1 cellular context compared by ENCODE assay signal in the genomic region with DNA sequence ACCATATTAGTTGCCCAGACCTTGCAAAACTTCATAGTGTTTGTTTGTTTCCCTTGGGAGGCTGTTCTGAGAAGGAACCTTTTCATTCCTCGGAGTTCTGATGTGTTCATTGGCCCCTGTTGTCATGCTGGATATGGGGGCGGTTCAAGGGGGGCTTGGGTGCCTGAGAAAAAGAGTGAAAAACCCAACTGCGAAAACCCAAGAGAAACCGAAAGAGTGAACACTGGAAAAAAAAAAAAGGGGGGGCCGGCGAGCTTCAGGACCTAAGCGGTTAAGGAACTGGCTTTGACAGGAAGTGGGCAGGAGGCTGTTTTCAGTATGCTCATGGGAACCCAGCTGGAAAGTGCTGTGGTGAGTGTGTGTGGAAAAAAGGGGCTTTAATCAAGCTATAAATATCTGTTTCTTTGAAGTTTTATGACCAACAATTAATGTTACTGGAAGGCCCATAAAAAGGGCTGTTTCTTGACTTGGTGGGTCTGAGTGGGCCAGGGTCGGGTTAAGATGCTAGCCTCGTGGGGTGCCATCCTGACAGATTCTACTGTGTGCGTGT.
TF ChIP-seq lines count a peak whose summit lies in the region.

No MANE protein-coding gene starts in this region.

TF ChIP-seq in WTC11, 78 proteins besides CTCF, POLR2A, EP300 and RAD21 (continued from another document):
- TF ChIP-seq, protein P1, sequence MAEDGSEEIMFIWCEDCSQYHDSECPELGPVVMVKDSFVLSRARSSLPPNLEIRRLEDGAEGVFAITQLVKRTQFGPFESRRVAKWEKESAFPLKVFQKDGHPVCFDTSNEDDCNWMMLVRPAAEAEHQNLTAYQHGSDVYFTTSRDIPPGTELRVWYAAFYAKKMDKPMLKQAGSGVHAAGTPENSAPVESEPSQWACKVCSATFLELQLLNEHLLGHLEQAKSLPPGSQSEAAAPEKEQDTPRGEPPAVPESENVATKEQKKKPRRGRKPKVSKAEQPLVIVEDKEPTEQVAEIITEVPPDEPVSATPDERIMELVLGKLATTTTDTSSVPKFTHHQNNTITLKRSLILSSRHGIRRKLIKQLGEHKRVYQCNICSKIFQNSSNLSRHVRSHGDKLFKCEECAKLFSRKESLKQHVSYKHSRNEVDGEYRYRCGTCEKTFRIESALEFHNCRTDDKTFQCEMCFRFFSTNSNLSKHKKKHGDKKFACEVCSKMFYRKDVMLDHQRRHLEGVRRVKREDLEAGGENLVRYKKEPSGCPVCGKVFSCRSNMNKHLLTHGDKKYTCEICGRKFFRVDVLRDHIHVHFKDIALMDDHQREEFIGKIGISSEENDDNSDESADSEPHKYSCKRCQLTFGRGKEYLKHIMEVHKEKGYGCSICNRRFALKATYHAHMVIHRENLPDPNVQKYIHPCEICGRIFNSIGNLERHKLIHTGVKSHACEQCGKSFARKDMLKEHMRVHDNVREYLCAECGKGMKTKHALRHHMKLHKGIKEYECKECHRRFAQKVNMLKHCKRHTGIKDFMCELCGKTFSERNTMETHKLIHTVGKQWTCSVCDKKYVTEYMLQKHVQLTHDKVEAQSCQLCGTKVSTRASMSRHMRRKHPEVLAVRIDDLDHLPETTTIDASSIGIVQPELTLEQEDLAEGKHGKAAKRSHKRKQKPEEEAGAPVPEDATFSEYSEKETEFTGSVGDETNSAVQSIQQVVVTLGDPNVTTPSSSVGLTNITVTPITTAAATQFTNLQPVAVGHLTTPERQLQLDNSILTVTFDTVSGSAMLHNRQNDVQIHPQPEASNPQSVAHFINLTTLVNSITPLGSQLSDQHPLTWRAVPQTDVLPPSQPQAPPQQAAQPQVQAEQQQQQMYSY (CRISPR knock-in tag; IDR thresholded peaks at IDR 0.05): no peak
- TF ChIP-seq FOXJ3 (CRISPR knock-in tag; IDR thresholded peaks at IDR 0.05; ENCODE audit: borderline replicate concordance): no peak
